ENCODE assay signal across 16 cellular contexts in the genomic region with DNA sequence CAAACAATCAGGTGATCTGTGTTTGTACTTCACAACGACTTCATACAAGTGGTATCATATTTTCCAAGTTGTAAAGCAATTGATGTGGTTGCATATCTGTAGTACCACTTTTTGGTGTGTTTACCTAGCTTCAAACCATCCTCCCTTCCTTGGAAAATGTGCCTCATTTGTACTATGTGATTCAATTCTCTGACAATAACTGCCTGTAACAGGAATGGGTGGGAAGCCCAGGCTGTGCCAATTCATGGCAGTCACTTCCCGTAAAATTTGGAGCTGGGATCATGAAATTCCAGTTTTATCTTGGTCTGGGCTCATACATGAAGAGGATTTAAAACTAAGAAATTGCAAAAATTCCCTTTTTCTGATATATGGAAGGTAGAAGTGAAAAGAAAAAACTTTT.
DNase-seq lines count a peak whose midpoint lies in the region; ATAC-seq and TF ChIP-seq lines count a peak whose summit lies in the region.
"Had no signal": no experiment of that assay in that cellular context is flagged by ENCODE, and none has a peak within 500 bp of the region (broad histone marks: within the 10 kb centered on the region; RNA-seq: fewer than 3 reads in every experiment).

No MANE protein-coding gene starts in this region.

- no peaks in the 10 kb centered on the region for H3K27me3 ChIP-seq in MG63
- H3K27me3 ChIP-seq: BLaER1 treated with 17β-estradiol and CSF1 and Interleukin-3, amounts not matched to agents 10 nM and 100 nM had no signal

- intact Hi-C loops in mucosa of descending colon (cut with DNase I, micrococcal nuclease) = no loop called here

- no peaks in the 10 kb centered on the region for H3K4me1 ChIP-seq in mucosa of descending colon (ENCODE audit: low read depth)
- H3K4me1 ChIP-seq: BLaER1 treated with 17β-estradiol and CSF1 and Interleukin-3, amounts not matched to agents 10 nM and 100 nM had no signal

- H3K4me3 ChIP-seq in mucosa of descending colon (no peak overlapping the region), MG63 (no peak overlapping the region)
- H3K4me3 ChIP-seq: BLaER1 treated with 17β-estradiol and CSF1 and Interleukin-3, amounts not matched to agents 10 nM and 100 nM had no signal

- ATAC-seq in mucosa of descending colon = peak; percentile 45
- ATAC-seq: CD8-positive, alpha-beta T cell; HCT116 had no signal

- TF ChIP-seq CTCF in VCaP (conservative IDR thresholded peaks at IDR 0.05) (no peak), mucosa of descending colon (IDR thresholded peaks at IDR 0.05) (no peak)

- H3K36me3 ChIP-seq in mucosa of descending colon (ENCODE audit: low read depth) (no peaks in the 10 kb centered on the region), MG63 (no peaks in the 10 kb centered on the region)
- H3K36me3 ChIP-seq: BLaER1 treated with 17β-estradiol and CSF1 and Interleukin-3, amounts not matched to agents 10 nM and 100 nM had no signal

- DNase-seq in NCI-H510A treated with DMSO at 0.1 percent for 48 hours (lab: John Stamatoyannopoulos, UW) = peak; percentile 39
- no peak for DNase-seq in NCI-H510A (lab: John Stamatoyannopoulos, UW)
- peak; percentile 24 for DNase-seq in DMS53 treated with DMSO at 0.1 percent for 48 hours (lab: John Stamatoyannopoulos, UW; ENCODE audit: unreplicated experiment)
- no peak for DNase-seq in mucosa of descending colon
- no peak for DNase-seq in MG63
- no peak for DNase-seq in OCI-M1 (lab: John Stamatoyannopoulos, UW)
- DNase-seq in activated effector memory CD4-positive, alpha-beta T cell treated with anti-CD3 and anti-CD28 coated beads, Interleukin-2, amount 50 U/mL, for 16 hours = no peak
- DNase-seq: Calu3; CD8-positive, alpha-beta T cell; GF-D8; GOT3; H7; HFFc6 had no signal

- H3K9me3 ChIP-seq in mucosa of descending colon (peaks cover 3% of the 10 kb centered on the region), MG63 (no peaks in the 10 kb centered on the region)

- peak overlapping the region; percentile 49; the same call in 1 of the 2 replicates for H3K27ac ChIP-seq in VCaP
- H3K27ac ChIP-seq: BLaER1 treated with 17β-estradiol and CSF1 and Interleukin-3, amounts not matched to agents 10 nM and 100 nM had no signal

Comparison
In these comparisons a context has a peak if more than half of its experiments do, and no peak if none do; other contexts are left out.
1. DNase-seq: peak in NCI-H510A treated with DMSO at 0.1 percent for 48 hours (single experiment) and DMS53 treated with DMSO at 0.1 percent for 48 hours (single experiment); none in NCI-H510A (single experiment), mucosa of descending colon (0 of 3), MG63 (single experiment), OCI-M1 (single experiment) and activated effector memory CD4-positive, alpha-beta T cell treated with anti-CD3 and anti-CD28 coated beads, Interleukin-2, amount 50 U/mL, for 16 hours (single experiment).